Comparison of ENCODE assay signal across 15 cellular contexts in genomic region chr11:107819361-107820014, GRCh38. TPM values are rescaled to one million over a fixed set of nuclear protein-coding genes. Genes with fewer than 3 reads are reported as not detected.
DNase-seq lines count a peak whose midpoint lies in the region; ATAC-seq and TF ChIP-seq lines count a peak whose summit lies in the region.
"Had no signal": no experiment of that assay in that cellular context is flagged by ENCODE, and none has a peak within 500 bp of the region (broad histone marks: within the 10 kb centered on the region; RNA-seq: fewer than 3 reads in every experiment).

No MANE protein-coding gene starts in this region.

- H3K36me3 ChIP-seq in mesodermal cell (ENCODE audit: control insufficient read depth, insufficient read depth, low read length): peaks cover 5% of the 10 kb centered on the region

- H3K4me1 ChIP-seq in mesodermal cell (ENCODE audit: control insufficient read depth, insufficient read depth, low read length, poor library complexity, severe bottlenecking): peaks cover 9% of the 10 kb centered on the region

- CTCF ChIA-PET in RWPE1 (lab: Yijun Ruan, JAX): no interaction called here

- no peaks in the 10 kb centered on the region for H3K9me3 ChIP-seq in mesodermal cell (ENCODE audit: control insufficient read depth, low read length)

- no peaks in the 10 kb centered on the region for H3K36me3 Mint-ChIP-seq in natural killer cell treated with Interleukin-12 subunit alpha and Interleukin-12 subunit beta and Interleukin-15 and Interleukin-18, amount 100 ng/mL, for 72 hours
- H3K36me3 Mint-ChIP-seq: brain had no signal

- no peak overlapping the region for H3K27ac Mint-ChIP-seq in natural killer cell treated with Interleukin-12 subunit alpha and Interleukin-12 subunit beta and Interleukin-15 and Interleukin-18, amount 100 ng/mL, for 72 hours
- H3K27ac Mint-ChIP-seq: brain had no signal

- no peaks in the 10 kb centered on the region for H3K9me3 Mint-ChIP-seq in natural killer cell treated with Interleukin-12 subunit alpha and Interleukin-12 subunit beta and Interleukin-15 and Interleukin-18, amount 100 ng/mL, for 72 hours
- H3K9me3 Mint-ChIP-seq: brain had no signal

- POLR2A ChIA-PET in RWPE1 (lab: Yijun Ruan, JAX; ENCODE audit: low non-redundant PET): no interaction called here

- H3K4me3 ChIP-seq in mesodermal cell (ENCODE audit: extremely low read depth, insufficient read depth, low read length, poor library complexity, severe bottlenecking): no peak overlapping the region

- H3K27ac ChIP-seq in RWPE1 (0 out of 2 replicates have a peak overlapping the region, but pooled peaks have one; percentile 34), mesodermal cell (ENCODE audit: low read depth, low read length, severe bottlenecking) (peak overlapping the region; percentile 86)

- no peak for ATAC-seq in natural killer cell treated with Interleukin-12 subunit alpha and Interleukin-12 subunit beta and Interleukin-15 and Interleukin-18, amount 100 ng/mL, for 72 hours

- no peak overlapping the region for H3K4me3 Mint-ChIP-seq in natural killer cell treated with Interleukin-12 subunit alpha and Interleukin-12 subunit beta and Interleukin-15 and Interleukin-18, amount 100 ng/mL, for 72 hours
- H3K4me3 Mint-ChIP-seq: brain had no signal

- WGBS in mesodermal cell (ENCODE audit: insufficient coverage in 2 of 2), 2 experiments: 65 to 83% methylated on average over 2 to 4 of the region's 5 CpGs

- TF ChIP-seq CTCF in RWPE1 (conservative IDR thresholded peaks at IDR 0.05; ENCODE audit: low read depth): no peak

- H3K27me3 Mint-ChIP-seq in natural killer cell treated with Interleukin-12 subunit alpha and Interleukin-12 subunit beta and Interleukin-15 and Interleukin-18, amount 100 ng/mL, for 72 hours: peaks cover 0 to 2% of the 10 kb centered on the region in 2 donors
- H3K27me3 Mint-ChIP-seq: brain had no signal

- H3K4me1 Mint-ChIP-seq in natural killer cell treated with Interleukin-12 subunit alpha and Interleukin-12 subunit beta and Interleukin-15 and Interleukin-18, amount 100 ng/mL, for 72 hours (ENCODE audit: low read depth in 2 of 2): peaks cover 0 to 3% of the 10 kb centered on the region in 2 donors
- H3K4me1 Mint-ChIP-seq: brain had no signal

- peak; percentile 69 for DNase-seq in HT1080 (ENCODE audit: low read depth)
- DNase-seq in RWPE1 (ENCODE audit: low spot score): peak; percentile 25
- DNase-seq in dermis blood vessel endothelial cell: peak; percentile 87
- no peak for DNase-seq in natural killer cell treated with Interleukin-12 subunit alpha and Interleukin-12 subunit beta and Interleukin-15 and Interleukin-18, amount 100 ng/mL, for 72 hours (ENCODE audit: low spot score)
- no peak for DNase-seq in NCI-H2171 treated with DMSO at 0.1 percent for 48 hours (lab: John Stamatoyannopoulos, UW)
- no peak for DNase-seq in stimulated activated CD4-positive, alpha-beta T cell treated with anti-CD3 and anti-CD28 coated beads, Interleukin-4, amount 100 ng/mL, for 4 hours
- no peak for DNase-seq in SKM-1 (lab: John Stamatoyannopoulos, UW; ENCODE audit: unreplicated experiment)
- DNase-seq: activated gamma-delta T cell treated with Interleukin-2 at 50 U/mL for 16 hours; effector CD4-positive, alpha-beta T cell; NCI-H1105; NK-92 treated with Interleukin-12 subunit alpha and Interleukin-12 subunit beta, amount 100 ng/mL, for 24 hours; occipital lobe; SHP77 treated with DMSO at 0.1 percent for 48 hours had no signal

RNA-seq across cellular contexts. Expression of gene SLC35F2, which starts 39.1 kb away (rescaled TPM):
- total RNA-seq in HT1080 (2014; rRNA removed; shearing (Covaris generic)): 69.8 and 74.5 TPM in 2 replicates
- polyA plus RNA-seq in HT1080 (2015; cell fraction: cytosol; rRNA removed): 39.4 and 40.8 TPM in 2 replicates
- polyA plus RNA-seq in HT1080 (2015; cell fraction: nucleus; rRNA removed): 25.5 and 25.8 TPM in 2 replicates
- 58.5 and 74.1 TPM in 2 replicates for total RNA-seq in dermis blood vessel endothelial cell
- 25.5 TPM for polyA plus RNA-seq in mesodermal cell (2013, experiment 1 of 2)
- 27.3 TPM for polyA plus RNA-seq in mesodermal cell (2013, experiment 2 of 2)
- 10 to 100 TPM; 15.0 to 18.3 TPM for total RNA-seq in natural killer cell treated with Interleukin-12 subunit alpha and Interleukin-12 subunit beta and Interleukin-15 and Interleukin-18, amount 100 ng/mL, for 72 hours

Comparison
In these comparisons a context has a peak if more than half of its experiments do, and no peak if none do; other contexts are left out.
1. DNase-seq: peak in HT1080 (single experiment), RWPE1 (single experiment) and dermis blood vessel endothelial cell (single experiment); none in natural killer cell treated with Interleukin-12 subunit alpha and Interleukin-12 subunit beta and Interleukin-15 and Interleukin-18, amount 100 ng/mL, for 72 hours (single experiment), NCI-H2171 treated with DMSO at 0.1 percent for 48 hours (single experiment), stimulated activated CD4-positive, alpha-beta T cell treated with anti-CD3 and anti-CD28 coated beads, Interleukin-4, amount 100 ng/mL, for 4 hours (0 of 2) and SKM-1 (single experiment).